ENCODE assay signal across 16 cellular contexts in genomic region chrX:39577206-39577605, GRCh38.
DNase-seq lines count a peak whose midpoint lies in the region; ATAC-seq lines count a peak whose summit lies in the region.
"Had no signal": no experiment of that assay in that cellular context is flagged by ENCODE, and none has a peak within 500 bp of the region (broad histone marks: within the 10 kb centered on the region; RNA-seq: fewer than 3 reads in every experiment).

No MANE protein-coding gene starts in this region.

- no peaks in the 10 kb centered on the region for H3K36me3 ChIP-seq in CD4-positive, CD25-positive, alpha-beta regulatory T cell (ENCODE audit: control insufficient read depth, insufficient read depth, low read length)
- no peaks in the 10 kb centered on the region for H3K36me3 ChIP-seq in mesodermal cell (ENCODE audit: control insufficient read depth, insufficient read depth, low read length)
- H3K36me3 ChIP-seq: adrenal gland, esophagus muscularis mucosa, left ventricle myocardium inferior had no signal

- H3K27ac Mint-ChIP-seq in CD4-positive, CD25-positive, alpha-beta regulatory T cell = peak overlapping the region in 2 of 3 donors; percentile 38 to 66
- H3K27ac Mint-ChIP-seq in activated T-helper 17 cell treated with anti-CD3 and anti-CD28 coated beads, Interleukin-2, amount 50 U/mL, for 72 hours = no peak overlapping the region
- H3K27ac Mint-ChIP-seq: CD8-positive, alpha-beta memory T cell had no signal

- H3K9me3 Mint-ChIP-seq in CD4-positive, CD25-positive, alpha-beta regulatory T cell = no peaks in the 10 kb centered on the region
- no peaks in the 10 kb centered on the region for H3K9me3 Mint-ChIP-seq in activated T-helper 17 cell treated with anti-CD3 and anti-CD28 coated beads, Interleukin-2, amount 50 U/mL, for 72 hours
- H3K9me3 Mint-ChIP-seq: CD8-positive, alpha-beta memory T cell had no signal

- H3K4me3 Mint-ChIP-seq in CD4-positive, CD25-positive, alpha-beta regulatory T cell = peak overlapping the region in 1 of 4 donors; percentile 82
- peak overlapping the region; percentile 50 for H3K4me3 Mint-ChIP-seq in activated T-helper 17 cell treated with anti-CD3 and anti-CD28 coated beads, Interleukin-2, amount 50 U/mL, for 72 hours

- peaks cover 5 to 10% (median 9%) of the 10 kb centered on the region in 4 donors for H3K4me1 Mint-ChIP-seq in CD4-positive, CD25-positive, alpha-beta regulatory T cell
- peaks cover 8% of the 10 kb centered on the region for H3K4me1 Mint-ChIP-seq in activated T-helper 17 cell treated with anti-CD3 and anti-CD28 coated beads, Interleukin-2, amount 50 U/mL, for 72 hours

- DNase-seq in CD4-positive, CD25-positive, alpha-beta regulatory T cell = no peak
- DNase-seq in EL = peak; percentile 4
- no peak for DNase-seq in NCI-H2081 (lab: John Stamatoyannopoulos, UW)
- no peak for DNase-seq in T1000 (lab: John Stamatoyannopoulos, UW)
- no peak for DNase-seq in HuH-7 (ENCODE audit: low spot score)
- DNase-seq: adrenal gland; CD8-positive, alpha-beta memory T cell; central memory CD4-positive, alpha-beta T cell; effector CD8-positive, alpha-beta T cell; left ventricle myocardium inferior; NCI-H2107 had no signal

- H3K9me3 ChIP-seq in CD4-positive, CD25-positive, alpha-beta regulatory T cell (ENCODE audit: control insufficient read depth in 2 of 2, low read length in 2 of 2) = no peaks in the 10 kb centered on the region
- no peaks in the 10 kb centered on the region for H3K9me3 ChIP-seq in mesodermal cell (ENCODE audit: control insufficient read depth, low read length)
- H3K9me3 ChIP-seq: adrenal gland, esophagus muscularis mucosa, left ventricle myocardium inferior had no signal

- H3K4me3 ChIP-seq in CD4-positive, CD25-positive, alpha-beta regulatory T cell (ENCODE audit: low read depth, low read length) = no peak overlapping the region
- no peak overlapping the region for H3K4me3 ChIP-seq in mesodermal cell (ENCODE audit: extremely low read depth, insufficient read depth, low read length, poor library complexity, severe bottlenecking)
- H3K4me3 ChIP-seq: adrenal gland, esophagus muscularis mucosa, left ventricle myocardium inferior had no signal

- no peak overlapping the region for H3K27ac ChIP-seq in CD4-positive, CD25-positive, alpha-beta regulatory T cell (ENCODE audit: insufficient read depth, low read length, poor library complexity, severe bottlenecking)
- peak overlapping the region; percentile 5 for H3K27ac ChIP-seq in mesodermal cell (ENCODE audit: low read depth, low read length, severe bottlenecking)
- H3K27ac ChIP-seq: adrenal gland, esophagus muscularis mucosa, KMS-11, left ventricle myocardium inferior had no signal

- H3K4me1 ChIP-seq in CD4-positive, CD25-positive, alpha-beta regulatory T cell (ENCODE audit: control insufficient read depth, insufficient read depth, low read length, poor library complexity, severe bottlenecking) = peaks cover 8% of the 10 kb centered on the region
- H3K4me1 ChIP-seq in mesodermal cell (ENCODE audit: control insufficient read depth, insufficient read depth, low read length, poor library complexity, severe bottlenecking) = peaks cover 10% of the 10 kb centered on the region
- H3K4me1 ChIP-seq: adrenal gland, left ventricle myocardium inferior had no signal

- H3K27me3 ChIP-seq in CD4-positive, CD25-positive, alpha-beta regulatory T cell (ENCODE audit: control insufficient read depth, insufficient read depth, low read length) = no peaks in the 10 kb centered on the region

- WGBS in mesodermal cell (ENCODE audit: insufficient coverage in 2 of 2), 2 experiments = 80 to 86% methylated on average over 1 of the region's 7 CpGs

- no peak for ATAC-seq in CD4-positive, CD25-positive, alpha-beta regulatory T cell (ENCODE audit: low read depth in 2 of 2)
- no peak for ATAC-seq in activated T-helper 17 cell treated with anti-CD3 and anti-CD28 coated beads, Interleukin-2, amount 50 U/mL, for 72 hours (replicated peaks)
- ATAC-seq: activated CD4-positive, CD25-positive, alpha-beta regulatory T cell treated with anti-CD3 and anti-CD28 coated beads, Interleukin-2, amount 50 U/mL, for 24 hours had no signal

- H3K27me3 Mint-ChIP-seq in CD4-positive, CD25-positive, alpha-beta regulatory T cell = no peaks in the 10 kb centered on the region
- H3K27me3 Mint-ChIP-seq in activated T-helper 17 cell treated with anti-CD3 and anti-CD28 coated beads, Interleukin-2, amount 50 U/mL, for 72 hours = no peaks in the 10 kb centered on the region

- H3K36me3 Mint-ChIP-seq in CD4-positive, CD25-positive, alpha-beta regulatory T cell = no peaks in the 10 kb centered on the region
- no peaks in the 10 kb centered on the region for H3K36me3 Mint-ChIP-seq in activated T-helper 17 cell treated with anti-CD3 and anti-CD28 coated beads, Interleukin-2, amount 50 U/mL, for 72 hours (ENCODE audit: low read depth)
- H3K36me3 Mint-ChIP-seq: CD8-positive, alpha-beta memory T cell had no signal
